Comparison of ENCODE assay signal across 8 cellular contexts in genomic region chr20:64038252-64038578, GRCh38. TPM values are rescaled to one million over a fixed set of nuclear protein-coding genes. Genes with fewer than 3 reads are reported as not detected.
DNase-seq lines count a peak whose midpoint lies in the region; ATAC-seq and TF ChIP-seq lines count a peak whose summit lies in the region.

No MANE protein-coding gene starts in this region.

- CTCF ChIA-PET in activated naive CD4-positive, alpha-beta T cell treated with anti-CD3 and anti-CD28 coated beads for 36 hours (lab: Charles Lee), result interaction anchor here (0.7 to 5.3 kb wide), 15 partner anchors 9 to 218 kb away, joined by 3 to 39 read pairs (median 8); partner anchors contain the start of genes LKAAEAR1, PCMTD2, PRPF6 and SAMD10

- peaks cover 2% of the 10 kb centered on the region for H3K36me3 Mint-ChIP-seq in activated naive CD4-positive, alpha-beta T cell treated with anti-CD3 and anti-CD28 coated beads for 36 hours (ENCODE audit: low read depth)
- peaks cover 15% of the 10 kb centered on the region for H3K36me3 Mint-ChIP-seq in activated T-helper 1 cell treated with anti-CD3 and anti-CD28 coated beads, Interleukin-12 subunit alpha, Interleukin-12 subunit beta, Interleukin-2, Interleukin-4 antibody, amounts not matched to agents 30 ng/mL and 10 ng/mL and 1 ng/mL, durations not matched to agents 14 hours and 24 hours and 36 hours (ENCODE audit: low read depth)
- H3K36me3 Mint-ChIP-seq in natural killer cell, result no peaks in the 10 kb centered on the region

- intact Hi-C loops in activated naive CD4-positive, alpha-beta T cell treated with anti-CD3 and anti-CD28 coated beads for 36 hours (cut with micrococcal nuclease), result loop anchor here (1.0 to 5.0 kb wide), 3 partner anchors 45 to 131 kb away; no protein-coding TSS in a partner anchor
- intact Hi-C loops in activated T-helper 1 cell treated with anti-CD3 and anti-CD28 coated beads, Interleukin-12 subunit alpha, Interleukin-12 subunit beta, Interleukin-2, Interleukin-4 antibody, amounts not matched to agents 30 ng/mL and 10 ng/mL and 1 ng/mL, durations not matched to agents 14 hours and 24 hours and 36 hours (cut with micrococcal nuclease), result loop anchor here (5.0 kb wide), 1 partner anchor 39 kb away; the partner anchor contains the start of gene RGS19
- intact Hi-C loops in natural killer cell (cut with micrococcal nuclease) (loop anchor here (5.0 kb wide), 1 partner anchor 126 kb away; no protein-coding TSS in a partner anchor), sciatic nerve (cut with DNase I) (loop anchor here (5.0 kb wide), 1 partner anchor 79 kb away; no protein-coding TSS in a partner anchor)

- peaks cover 53% of the 10 kb centered on the region for H3K4me1 Mint-ChIP-seq in activated naive CD4-positive, alpha-beta T cell treated with anti-CD3 and anti-CD28 coated beads for 36 hours (ENCODE audit: low read depth)
- peaks cover 52% of the 10 kb centered on the region for H3K4me1 Mint-ChIP-seq in activated T-helper 1 cell treated with anti-CD3 and anti-CD28 coated beads, Interleukin-12 subunit alpha, Interleukin-12 subunit beta, Interleukin-2, Interleukin-4 antibody, amounts not matched to agents 30 ng/mL and 10 ng/mL and 1 ng/mL, durations not matched to agents 14 hours and 24 hours and 36 hours (ENCODE audit: low read depth)
- peaks cover 5 to 15% of the 10 kb centered on the region in 2 donors for H3K4me1 Mint-ChIP-seq in natural killer cell

- ATAC-seq in HG03097 (IDR thresholded peaks at IDR 0.05; ENCODE audit: low FRiP score, unreplicated experiment), result peak; percentile 29
- ATAC-seq in natural killer cell, result peak; percentile 4 to 8 (median 8)
- ATAC-seq in sciatic nerve, result no peak

- TF ChIP-seq CTCF in natural killer cell (IDR thresholded peaks at IDR 0.05), result no peak

- peak overlapping the region; percentile 32 for H3K4me3 Mint-ChIP-seq in activated naive CD4-positive, alpha-beta T cell treated with anti-CD3 and anti-CD28 coated beads for 36 hours
- peak overlapping the region; percentile 81 for H3K4me3 Mint-ChIP-seq in activated T-helper 1 cell treated with anti-CD3 and anti-CD28 coated beads, Interleukin-12 subunit alpha, Interleukin-12 subunit beta, Interleukin-2, Interleukin-4 antibody, amounts not matched to agents 30 ng/mL and 10 ng/mL and 1 ng/mL, durations not matched to agents 14 hours and 24 hours and 36 hours
- H3K4me3 Mint-ChIP-seq in natural killer cell, result no peak overlapping the region

- H3K27ac Mint-ChIP-seq in activated naive CD4-positive, alpha-beta T cell treated with anti-CD3 and anti-CD28 coated beads for 36 hours, result no peak overlapping the region
- no peak overlapping the region for H3K27ac Mint-ChIP-seq in activated T-helper 1 cell treated with anti-CD3 and anti-CD28 coated beads, Interleukin-12 subunit alpha, Interleukin-12 subunit beta, Interleukin-2, Interleukin-4 antibody, amounts not matched to agents 30 ng/mL and 10 ng/mL and 1 ng/mL, durations not matched to agents 14 hours and 24 hours and 36 hours
- H3K27ac Mint-ChIP-seq in natural killer cell, result no peak overlapping the region

- DNase-seq in activated naive CD4-positive, alpha-beta T cell treated with anti-CD3 and anti-CD28 coated beads for 36 hours, result no peak
- no peak for DNase-seq in activated naive CD4-positive, alpha-beta T cell treated with anti-CD3 and anti-CD28 coated beads, Interleukin-2, amount 50 U/mL, for 16 hours
- DNase-seq in activated T-helper 1 cell treated with anti-CD3 and anti-CD28 coated beads, Interleukin-12 subunit alpha, Interleukin-12 subunit beta, Interleukin-2, Interleukin-4 antibody, amounts not matched to agents 30 ng/mL and 10 ng/mL and 1 ng/mL, durations not matched to agents 14 hours and 24 hours and 36 hours (ENCODE audit: low spot score), result no peak
- DNase-seq in natural killer cell (no peak), kidney glomerular epithelial cell (lab: John Stamatoyannopoulos, UW) (no peak), AG08396 (ENCODE audit: low spot score) (no peak), sciatic nerve (ENCODE audit: low spot score) (no peak)

- peaks cover 2% of the 10 kb centered on the region for H3K27me3 Mint-ChIP-seq in activated naive CD4-positive, alpha-beta T cell treated with anti-CD3 and anti-CD28 coated beads for 36 hours (ENCODE audit: low read depth)
- H3K27me3 Mint-ChIP-seq in activated T-helper 1 cell treated with anti-CD3 and anti-CD28 coated beads, Interleukin-12 subunit alpha, Interleukin-12 subunit beta, Interleukin-2, Interleukin-4 antibody, amounts not matched to agents 30 ng/mL and 10 ng/mL and 1 ng/mL, durations not matched to agents 14 hours and 24 hours and 36 hours (ENCODE audit: insufficient read depth), result peaks cover 3% of the 10 kb centered on the region
- peaks cover 7 to 17% of the 10 kb centered on the region in 2 donors for H3K27me3 Mint-ChIP-seq in natural killer cell (ENCODE audit: low read depth in 2 of 2)

- no peaks in the 10 kb centered on the region for H3K9me3 Mint-ChIP-seq in activated naive CD4-positive, alpha-beta T cell treated with anti-CD3 and anti-CD28 coated beads for 36 hours
- H3K9me3 Mint-ChIP-seq in activated T-helper 1 cell treated with anti-CD3 and anti-CD28 coated beads, Interleukin-12 subunit alpha, Interleukin-12 subunit beta, Interleukin-2, Interleukin-4 antibody, amounts not matched to agents 30 ng/mL and 10 ng/mL and 1 ng/mL, durations not matched to agents 14 hours and 24 hours and 36 hours, result no peaks in the 10 kb centered on the region
- no peaks in the 10 kb centered on the region for H3K9me3 Mint-ChIP-seq in natural killer cell

RNA-seq across cellular contexts. Expression of gene C20orf204, which starts 2.2 kb away (rescaled TPM):
- 1 to 10 TPM; 1.1 to 1.7 TPM for total RNA-seq in activated naive CD4-positive, alpha-beta T cell treated with anti-CD3 and anti-CD28 coated beads for 36 hours
- total RNA-seq in activated T-helper 1 cell treated with anti-CD3 and anti-CD28 coated beads, Interleukin-12 subunit alpha, Interleukin-12 subunit beta, Interleukin-2, Interleukin-4 antibody, amounts not matched to agents 30 ng/mL and 10 ng/mL and 1 ng/mL, durations not matched to agents 14 hours and 24 hours and 36 hours, result 5.4 and 6.1 TPM in 2 replicates
- total RNA-seq in natural killer cell (1 to 10 TPM; 4.3 to 5.5 (median 5.3) TPM), sciatic nerve (2.1 TPM)

RNA-seq across cellular contexts. Expression of gene SOX18, which starts 11.2 kb away (rescaled TPM):
- total RNA-seq in activated naive CD4-positive, alpha-beta T cell treated with anti-CD3 and anti-CD28 coated beads for 36 hours, result not detected
- 1.3 TPM in 2 replicates for total RNA-seq in activated T-helper 1 cell treated with anti-CD3 and anti-CD28 coated beads, Interleukin-12 subunit alpha, Interleukin-12 subunit beta, Interleukin-2, Interleukin-4 antibody, amounts not matched to agents 30 ng/mL and 10 ng/mL and 1 ng/mL, durations not matched to agents 14 hours and 24 hours and 36 hours
- total RNA-seq in natural killer cell, result not detected
- 134 TPM for total RNA-seq in sciatic nerve

RNA-seq across cellular contexts. Expression of gene TCEA2, which starts 24.8 kb away (rescaled TPM):
- total RNA-seq in activated naive CD4-positive, alpha-beta T cell treated with anti-CD3 and anti-CD28 coated beads for 36 hours, result 10 to 100 TPM; 16.7 to 18.2 TPM
- total RNA-seq in activated T-helper 1 cell treated with anti-CD3 and anti-CD28 coated beads, Interleukin-12 subunit alpha, Interleukin-12 subunit beta, Interleukin-2, Interleukin-4 antibody, amounts not matched to agents 30 ng/mL and 10 ng/mL and 1 ng/mL, durations not matched to agents 14 hours and 24 hours and 36 hours, result 33.8 TPM in 2 replicates
- total RNA-seq in natural killer cell (10 to 100 TPM; 25.0 to 28.7 (median 28.5) TPM), sciatic nerve (81.2 TPM)

RNA-seq across cellular contexts. Expression of gene RGS19, which starts 41.1 kb away (rescaled TPM):
- 10 to 100 TPM; 20.6 to 23.5 TPM for total RNA-seq in activated naive CD4-positive, alpha-beta T cell treated with anti-CD3 and anti-CD28 coated beads for 36 hours
- 54.7 and 55.9 TPM in 2 replicates for total RNA-seq in activated T-helper 1 cell treated with anti-CD3 and anti-CD28 coated beads, Interleukin-12 subunit alpha, Interleukin-12 subunit beta, Interleukin-2, Interleukin-4 antibody, amounts not matched to agents 30 ng/mL and 10 ng/mL and 1 ng/mL, durations not matched to agents 14 hours and 24 hours and 36 hours
- total RNA-seq in natural killer cell (10 to 100 TPM; 61.9 to 76.4 (median 68.2) TPM), sciatic nerve (10.8 TPM)

RNA-seq across cellular contexts. Expression of gene OPRL1, which starts 41.7 kb away (rescaled TPM):
- total RNA-seq in activated naive CD4-positive, alpha-beta T cell treated with anti-CD3 and anti-CD28 coated beads for 36 hours, result under 1 TPM; 0.45 to 0.47 TPM
- total RNA-seq in activated T-helper 1 cell treated with anti-CD3 and anti-CD28 coated beads, Interleukin-12 subunit alpha, Interleukin-12 subunit beta, Interleukin-2, Interleukin-4 antibody, amounts not matched to agents 30 ng/mL and 10 ng/mL and 1 ng/mL, durations not matched to agents 14 hours and 24 hours and 36 hours, result 0.16 and 0.20 TPM in 2 replicates
- total RNA-seq in natural killer cell (1 to 10 TPM; 1.2 to 2.2 (median 1.4) TPM), sciatic nerve (1.0 TPM)

Comparison
In these comparisons a context has a peak if more than half of its experiments do, and no peak if none do; other contexts are left out.
1. RNA of gene SOX18, which starts 11.2 kb away (total RNA-seq): 134 TPM in sciatic nerve (single experiment); 1.3 TPM in activated T-helper 1 cell treated with anti-CD3 and anti-CD28 coated beads, Interleukin-12 subunit alpha, Interleukin-12 subunit beta, Interleukin-2, Interleukin-4 antibody, amounts not matched to agents 30 ng/mL and 10 ng/mL and 1 ng/mL, durations not matched to agents 14 hours and 24 hours and 36 hours, not detected in natural killer cell and not detected in activated naive CD4-positive, alpha-beta T cell treated with anti-CD3 and anti-CD28 coated beads for 36 hours; every median in the first group is over 10 times any median in the second.